Comparison of ENCODE assay signal across 11 cellular contexts in genomic region chr20:11604339-11604738, GRCh38.
"Had no signal": no experiment of that assay in that cellular context is flagged by ENCODE, and none has a peak within 500 bp of the region (broad histone marks: within the 10 kb centered on the region; RNA-seq: fewer than 3 reads in every experiment).

No MANE protein-coding gene starts in this region.

- DNase-seq: GM23248, GOT3, H7, H9, HCEC 1CT, HFFc6 had no signal

- FAIRE-seq: H1, H54 had no signal

- H3K4me3 ChIP-seq: GM23248, GM23338, HAP-1 had no signal

- H3K9me3 ChIP-seq: HAP-1 had no signal

- H2AFZ ChIP-seq: GM23248 had no signal

- H3K27ac ChIP-seq: GM23248 had no signal

- H3K4me2 ChIP-seq: GM23338 had no signal

- H3K36me3 ChIP-seq: HAP-1 had no signal

- H3K4me1 ChIP-seq: HAP-1 had no signal

- H3K9ac ChIP-seq: GM23248 had no signal

- ATAC-seq: GM23338, HCT116 had no signal
